ENCODE assay signal across 1 cellular context in genomic region chr9:130120832-130121231, GRCh38.
TF ChIP-seq lines count a peak whose summit lies in the region.

No MANE protein-coding gene starts in this region.

TF ChIP-seq in H1, 55 proteins besides CTCF, POLR2A, EP300 and RAD21 (continued from another document):
- TF ChIP-seq SRF (IDR thresholded peaks at IDR 0.05; ENCODE audit: low read depth, low read length) = no peak
- TF ChIP-seq CBX8 (IDR thresholded peaks at IDR 0.05; ENCODE audit: borderline replicate concordance, low read depth, low read length) = no peak
- no peak for TF ChIP-seq SP2 (IDR thresholded peaks at IDR 0.05; ENCODE audit: low read length)
- no peak for TF ChIP-seq GABPA (IDR thresholded peaks at IDR 0.05; ENCODE audit: borderline replicate concordance, insufficient read depth, low read length)
- TF ChIP-seq KDM5A (IDR thresholded peaks at IDR 0.05; ENCODE audit: low read length) = no peak
- no peak for TF ChIP-seq JUND (IDR thresholded peaks at IDR 0.05; ENCODE audit: low read length)
- no peak for TF ChIP-seq RBBP5 (IDR thresholded peaks at IDR 0.05; ENCODE audit: borderline replicate concordance, low read depth, low read length)
- no peak for TF ChIP-seq RXRA (IDR thresholded peaks at IDR 0.05; ENCODE audit: insufficient read depth, low read depth, low read length)
- TF ChIP-seq CEBPB (IDR thresholded peaks at IDR 0.05; ENCODE audit: low read depth, low read length) = no peak
- no peak for TF ChIP-seq MAX (IDR thresholded peaks at IDR 0.05)
- TF ChIP-seq ATF2 (IDR thresholded peaks at IDR 0.05; ENCODE audit: low read length) = no peak
- no peak for TF ChIP-seq ASH2L (IDR thresholded peaks at IDR 0.05; ENCODE audit: low read length)
- no peak for TF ChIP-seq GTF2F1 (IDR thresholded peaks at IDR 0.05; ENCODE audit: borderline replicate concordance, low read depth, low read length)
